Comparison of ENCODE assay signal across 1 cellular context in the genomic region with DNA sequence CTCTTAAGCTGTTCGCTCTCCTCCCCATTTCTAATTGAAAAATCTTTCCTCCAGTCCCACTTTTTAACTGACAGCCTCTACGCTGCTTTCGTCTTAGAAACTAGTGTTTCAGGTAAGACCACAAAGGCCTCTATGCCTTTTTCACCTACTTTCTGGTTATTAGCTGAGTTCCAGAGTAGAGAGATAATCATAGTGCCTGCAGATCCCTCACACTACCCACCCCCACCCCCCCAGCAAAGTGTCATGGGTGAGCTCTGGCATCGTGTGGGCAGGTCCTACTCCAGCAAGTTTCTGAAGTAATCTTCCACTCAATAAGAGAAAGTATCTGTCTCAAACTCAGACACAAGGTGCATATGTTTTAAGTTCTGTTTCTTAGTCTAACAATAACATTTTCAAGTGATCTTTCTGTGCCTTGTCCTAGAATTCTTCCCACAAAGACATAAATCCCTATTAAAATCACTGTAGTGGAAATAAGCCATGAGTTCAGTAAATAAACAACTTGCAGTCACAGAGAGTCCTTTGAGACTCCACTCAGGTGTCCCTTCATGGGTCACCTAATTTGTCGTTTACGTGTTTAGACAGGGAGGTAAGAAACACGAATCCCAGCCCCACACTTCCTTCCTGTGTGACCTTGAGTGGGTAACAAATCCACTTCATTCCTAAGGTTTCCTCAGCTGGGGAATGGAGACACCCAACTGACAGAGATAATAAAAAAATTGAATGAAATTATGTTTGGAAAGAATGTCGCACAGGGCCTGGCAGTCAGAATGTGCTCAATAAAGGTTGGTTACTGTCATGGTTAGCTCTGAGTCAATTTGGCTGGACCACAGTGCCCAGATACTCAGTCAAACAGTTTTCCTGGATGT.
A peak's percentile ranks its signal among the peaks of the same experiment; 100 is the strongest.
TF ChIP-seq lines count a peak whose summit lies in the region.

No MANE protein-coding gene starts in this region.

TF ChIP-seq in HEK293, 187 proteins besides CTCF, POLR2A, EP300 and RAD21 (continued from another document and continues in another):
- TF ChIP-seq, protein P1, sequence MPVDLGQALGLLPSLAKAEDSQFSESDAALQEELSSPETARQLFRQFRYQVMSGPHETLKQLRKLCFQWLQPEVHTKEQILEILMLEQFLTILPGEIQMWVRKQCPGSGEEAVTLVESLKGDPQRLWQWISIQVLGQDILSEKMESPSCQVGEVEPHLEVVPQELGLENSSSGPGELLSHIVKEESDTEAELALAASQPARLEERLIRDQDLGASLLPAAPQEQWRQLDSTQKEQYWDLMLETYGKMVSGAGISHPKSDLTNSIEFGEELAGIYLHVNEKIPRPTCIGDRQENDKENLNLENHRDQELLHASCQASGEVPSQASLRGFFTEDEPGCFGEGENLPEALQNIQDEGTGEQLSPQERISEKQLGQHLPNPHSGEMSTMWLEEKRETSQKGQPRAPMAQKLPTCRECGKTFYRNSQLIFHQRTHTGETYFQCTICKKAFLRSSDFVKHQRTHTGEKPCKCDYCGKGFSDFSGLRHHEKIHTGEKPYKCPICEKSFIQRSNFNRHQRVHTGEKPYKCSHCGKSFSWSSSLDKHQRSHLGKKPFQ (tag by site-specific recombination; IDR thresholded peaks at IDR 0.05): peak; percentile 53; the same call in 1 of the 2 replicates
- TF ChIP-seq ZNF341 (tag by site-specific recombination; IDR thresholded peaks at IDR 0.05; ENCODE audit: low read depth): no peak
- TF ChIP-seq, protein P2, sequence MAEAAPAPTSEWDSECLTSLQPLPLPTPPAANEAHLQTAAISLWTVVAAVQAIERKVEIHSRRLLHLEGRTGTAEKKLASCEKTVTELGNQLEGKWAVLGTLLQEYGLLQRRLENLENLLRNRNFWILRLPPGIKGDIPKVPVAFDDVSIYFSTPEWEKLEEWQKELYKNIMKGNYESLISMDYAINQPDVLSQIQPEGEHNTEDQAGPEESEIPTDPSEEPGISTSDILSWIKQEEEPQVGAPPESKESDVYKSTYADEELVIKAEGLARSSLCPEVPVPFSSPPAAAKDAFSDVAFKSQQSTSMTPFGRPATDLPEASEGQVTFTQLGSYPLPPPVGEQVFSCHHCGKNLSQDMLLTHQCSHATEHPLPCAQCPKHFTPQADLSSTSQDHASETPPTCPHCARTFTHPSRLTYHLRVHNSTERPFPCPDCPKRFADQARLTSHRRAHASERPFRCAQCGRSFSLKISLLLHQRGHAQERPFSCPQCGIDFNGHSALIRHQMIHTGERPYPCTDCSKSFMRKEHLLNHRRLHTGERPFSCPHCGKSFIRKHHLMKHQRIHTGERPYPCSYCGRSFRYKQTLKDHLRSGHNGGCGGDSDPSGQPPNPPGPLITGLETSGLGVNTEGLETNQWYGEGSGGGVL (tag by site-specific recombination; IDR thresholded peaks at IDR 0.05): peak; percentile 65
- peak; percentile 51 for TF ChIP-seq ZNF366 (tag by site-specific recombination; conservative IDR thresholded peaks at IDR 0.05)
- TF ChIP-seq HOXC10 (CRISPR knock-in tag; IDR thresholded peaks at IDR 0.05): no peak
- no peak for TF ChIP-seq ZNF174 (tag by site-specific recombination; IDR thresholded peaks at IDR 0.05)
- peak; percentile 71; the same call in 1 of the 2 replicates for TF ChIP-seq GLIS1 (tag by site-specific recombination; IDR thresholded peaks at IDR 0.05)
- no peak for TF ChIP-seq SP3 (tag by site-specific recombination; IDR thresholded peaks at IDR 0.05)
- no peak for TF ChIP-seq ZNF140 (tag by site-specific recombination; IDR thresholded peaks at IDR 0.05)
- no peak for TF ChIP-seq ZNF548 (tag by site-specific recombination; IDR thresholded peaks at IDR 0.05)
- TF ChIP-seq ZNF610 (tag by site-specific recombination; IDR thresholded peaks at IDR 0.05; ENCODE audit: borderline replicate concordance): no peak
- no peak for TF ChIP-seq ZNF221 (tag by site-specific recombination; IDR thresholded peaks at IDR 0.05; ENCODE audit: borderline replicate concordance)
- no peak for TF ChIP-seq SCRT2 (tag by site-specific recombination; IDR thresholded peaks at IDR 0.05)
- TF ChIP-seq GFI1B (tag by site-specific recombination; IDR thresholded peaks at IDR 0.05): 0 out of 2 replicates have a peak, but pooled peaks have one; percentile 20
- no peak for TF ChIP-seq EGR2 (tag by site-specific recombination; IDR thresholded peaks at IDR 0.05; ENCODE audit: low read depth)
- TF ChIP-seq ZNF670 (tag by site-specific recombination; IDR thresholded peaks at IDR 0.05; ENCODE audit: low read depth): no peak
- TF ChIP-seq ZNF843 (tag by site-specific recombination; IDR thresholded peaks at IDR 0.05): peak; percentile 74
- TF ChIP-seq ZNF664 (tag by site-specific recombination; IDR thresholded peaks at IDR 0.05): peak; percentile 69
- TF ChIP-seq ZNF830 (tag by site-specific recombination; IDR thresholded peaks at IDR 0.05; ENCODE audit: low read depth): no peak
- no peak for TF ChIP-seq ZNF555 (tag by site-specific recombination; conservative IDR thresholded peaks at IDR 0.05)
- TF ChIP-seq TRIM28 (IDR thresholded peaks at IDR 0.05; ENCODE audit: borderline replicate concordance, low read length): no peak
- peak; percentile 63; the same call in 1 of the 2 replicates for TF ChIP-seq OVOL3 (tag by site-specific recombination; IDR thresholded peaks at IDR 0.05)
- TF ChIP-seq, protein P3, sequence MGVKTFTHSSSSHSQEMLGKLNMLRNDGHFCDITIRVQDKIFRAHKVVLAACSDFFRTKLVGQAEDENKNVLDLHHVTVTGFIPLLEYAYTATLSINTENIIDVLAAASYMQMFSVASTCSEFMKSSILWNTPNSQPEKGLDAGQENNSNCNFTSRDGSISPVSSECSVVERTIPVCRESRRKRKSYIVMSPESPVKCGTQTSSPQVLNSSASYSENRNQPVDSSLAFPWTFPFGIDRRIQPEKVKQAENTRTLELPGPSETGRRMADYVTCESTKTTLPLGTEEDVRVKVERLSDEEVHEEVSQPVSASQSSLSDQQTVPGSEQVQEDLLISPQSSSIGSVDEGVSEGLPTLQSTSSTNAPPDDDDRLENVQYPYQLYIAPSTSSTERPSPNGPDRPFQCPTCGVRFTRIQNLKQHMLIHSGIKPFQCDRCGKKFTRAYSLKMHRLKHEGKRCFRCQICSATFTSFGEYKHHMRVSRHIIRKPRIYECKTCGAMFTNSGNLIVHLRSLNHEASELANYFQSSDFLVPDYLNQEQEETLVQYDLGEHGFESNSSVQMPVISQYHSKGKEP (tag by site-specific recombination; IDR thresholded peaks at IDR 0.05): 0 out of 2 replicates have a peak, but pooled peaks have one; percentile 5
- no peak for TF ChIP-seq ZNF155 (tag by site-specific recombination; IDR thresholded peaks at IDR 0.05)
- TF ChIP-seq FEZF1 (tag by site-specific recombination; IDR thresholded peaks at IDR 0.05): peak; percentile 54
- TF ChIP-seq ZNF274 (IDR thresholded peaks at IDR 0.05; ENCODE audit: low read length): no peak
- TF ChIP-seq ZNF274 (tag by site-specific recombination; IDR thresholded peaks at IDR 0.05; ENCODE audit: borderline replicate concordance): no peak
- no peak for TF ChIP-seq ZNF10 (tag by site-specific recombination; IDR thresholded peaks at IDR 0.05)
- TF ChIP-seq, protein P4, sequence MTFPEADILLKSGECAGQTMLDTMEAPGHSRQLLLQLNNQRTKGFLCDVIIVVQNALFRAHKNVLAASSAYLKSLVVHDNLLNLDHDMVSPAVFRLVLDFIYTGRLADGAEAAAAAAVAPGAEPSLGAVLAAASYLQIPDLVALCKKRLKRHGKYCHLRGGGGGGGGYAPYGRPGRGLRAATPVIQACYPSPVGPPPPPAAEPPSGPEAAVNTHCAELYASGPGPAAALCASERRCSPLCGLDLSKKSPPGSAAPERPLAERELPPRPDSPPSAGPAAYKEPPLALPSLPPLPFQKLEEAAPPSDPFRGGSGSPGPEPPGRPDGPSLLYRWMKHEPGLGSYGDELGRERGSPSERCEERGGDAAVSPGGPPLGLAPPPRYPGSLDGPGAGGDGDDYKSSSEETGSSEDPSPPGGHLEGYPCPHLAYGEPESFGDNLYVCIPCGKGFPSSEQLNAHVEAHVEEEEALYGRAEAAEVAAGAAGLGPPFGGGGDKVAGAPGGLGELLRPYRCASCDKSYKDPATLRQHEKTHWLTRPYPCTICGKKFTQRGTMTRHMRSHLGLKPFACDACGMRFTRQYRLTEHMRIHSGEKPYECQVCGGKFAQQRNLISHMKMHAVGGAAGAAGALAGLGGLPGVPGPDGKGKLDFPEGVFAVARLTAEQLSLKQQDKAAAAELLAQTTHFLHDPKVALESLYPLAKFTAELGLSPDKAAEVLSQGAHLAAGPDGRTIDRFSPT (tag by site-specific recombination; IDR thresholded peaks at IDR 0.05): peak; percentile 71
- TF ChIP-seq ZNF175 (tag by site-specific recombination; IDR thresholded peaks at IDR 0.05): no peak
- peak; percentile 60; the same call in 1 of the 2 replicates for TF ChIP-seq IKZF3 (tag by site-specific recombination; IDR thresholded peaks at IDR 0.05)
- TF ChIP-seq BCL11A (tag by site-specific recombination; IDR thresholded peaks at IDR 0.05; ENCODE audit: low read depth): 0 out of 2 replicates have a peak, but pooled peaks have one; percentile 45
- no peak for TF ChIP-seq ZNF530 (tag by site-specific recombination; IDR thresholded peaks at IDR 0.05; ENCODE audit: low read depth)
- TF ChIP-seq REPIN1 (tag by site-specific recombination; IDR thresholded peaks at IDR 0.05; ENCODE audit: low read depth): no peak
- TF ChIP-seq ZNF16 (tag by site-specific recombination; IDR thresholded peaks at IDR 0.05; ENCODE audit: low read depth): no peak
- TF ChIP-seq, protein P5, sequence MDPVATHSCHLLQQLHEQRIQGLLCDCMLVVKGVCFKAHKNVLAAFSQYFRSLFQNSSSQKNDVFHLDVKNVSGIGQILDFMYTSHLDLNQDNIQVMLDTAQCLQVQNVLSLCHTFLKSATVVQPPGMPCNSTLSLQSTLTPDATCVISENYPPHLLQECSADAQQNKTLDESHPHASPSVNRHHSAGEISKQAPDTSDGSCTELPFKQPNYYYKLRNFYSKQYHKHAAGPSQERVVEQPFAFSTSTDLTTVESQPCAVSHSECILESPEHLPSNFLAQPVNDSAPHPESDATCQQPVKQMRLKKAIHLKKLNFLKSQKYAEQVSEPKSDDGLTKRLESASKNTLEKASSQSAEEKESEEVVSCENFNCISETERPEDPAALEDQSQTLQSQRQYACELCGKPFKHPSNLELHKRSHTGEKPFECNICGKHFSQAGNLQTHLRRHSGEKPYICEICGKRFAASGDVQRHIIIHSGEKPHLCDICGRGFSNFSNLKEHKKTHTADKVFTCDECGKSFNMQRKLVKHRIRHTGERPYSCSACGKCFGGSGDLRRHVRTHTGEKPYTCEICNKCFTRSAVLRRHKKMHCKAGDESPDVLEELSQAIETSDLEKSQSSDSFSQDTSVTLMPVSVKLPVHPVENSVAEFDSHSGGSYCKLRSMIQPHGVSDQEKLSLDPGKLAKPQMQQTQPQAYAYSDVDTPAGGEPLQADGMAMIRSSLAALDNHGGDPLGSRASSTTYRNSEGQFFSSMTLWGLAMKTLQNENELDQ (tag by site-specific recombination; IDR thresholded peaks at IDR 0.05; ENCODE audit: low read depth): no peak
- TF ChIP-seq, protein P6, sequence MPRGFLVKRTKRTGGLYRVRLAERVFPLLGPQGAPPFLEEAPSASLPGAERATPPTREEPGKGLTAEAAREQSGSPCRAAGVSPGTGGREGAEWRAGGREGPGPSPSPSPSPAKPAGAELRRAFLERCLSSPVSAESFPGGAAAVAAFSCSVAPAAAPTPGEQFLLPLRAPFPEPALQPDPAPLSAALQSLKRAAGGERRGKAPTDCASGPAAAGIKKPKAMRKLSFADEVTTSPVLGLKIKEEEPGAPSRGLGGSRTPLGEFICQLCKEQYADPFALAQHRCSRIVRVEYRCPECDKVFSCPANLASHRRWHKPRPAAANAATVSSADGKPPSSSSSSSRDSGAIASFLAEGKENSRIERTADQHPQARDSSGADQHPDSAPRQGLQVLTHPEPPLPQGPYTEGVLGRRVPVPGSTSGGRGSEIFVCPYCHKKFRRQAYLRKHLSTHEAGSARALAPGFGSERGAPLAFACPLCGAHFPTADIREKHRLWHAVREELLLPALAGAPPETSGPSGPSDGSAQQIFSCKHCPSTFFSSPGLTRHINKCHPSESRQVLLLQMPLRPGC (tag by site-specific recombination; IDR thresholded peaks at IDR 0.05): peak; percentile 63
- peak; percentile 39; the same call in 1 of the 2 replicates for TF ChIP-seq WT1 (tag by site-specific recombination; IDR thresholded peaks at IDR 0.05)
- no peak for TF ChIP-seq ZNF169 (tag by site-specific recombination; IDR thresholded peaks at IDR 0.05)
- TF ChIP-seq, protein P7, sequence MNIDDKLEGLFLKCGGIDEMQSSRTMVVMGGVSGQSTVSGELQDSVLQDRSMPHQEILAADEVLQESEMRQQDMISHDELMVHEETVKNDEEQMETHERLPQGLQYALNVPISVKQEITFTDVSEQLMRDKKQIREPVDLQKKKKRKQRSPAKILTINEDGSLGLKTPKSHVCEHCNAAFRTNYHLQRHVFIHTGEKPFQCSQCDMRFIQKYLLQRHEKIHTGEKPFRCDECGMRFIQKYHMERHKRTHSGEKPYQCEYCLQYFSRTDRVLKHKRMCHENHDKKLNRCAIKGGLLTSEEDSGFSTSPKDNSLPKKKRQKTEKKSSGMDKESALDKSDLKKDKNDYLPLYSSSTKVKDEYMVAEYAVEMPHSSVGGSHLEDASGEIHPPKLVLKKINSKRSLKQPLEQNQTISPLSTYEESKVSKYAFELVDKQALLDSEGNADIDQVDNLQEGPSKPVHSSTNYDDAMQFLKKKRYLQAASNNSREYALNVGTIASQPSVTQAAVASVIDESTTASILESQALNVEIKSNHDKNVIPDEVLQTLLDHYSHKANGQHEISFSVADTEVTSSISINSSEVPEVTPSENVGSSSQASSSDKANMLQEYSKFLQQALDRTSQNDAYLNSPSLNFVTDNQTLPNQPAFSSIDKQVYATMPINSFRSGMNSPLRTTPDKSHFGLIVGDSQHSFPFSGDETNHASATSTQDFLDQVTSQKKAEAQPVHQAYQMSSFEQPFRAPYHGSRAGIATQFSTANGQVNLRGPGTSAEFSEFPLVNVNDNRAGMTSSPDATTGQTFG (tag by site-specific recombination; IDR thresholded peaks at IDR 0.05; ENCODE audit: borderline replicate concordance): no peak
- TF ChIP-seq, protein P8, sequence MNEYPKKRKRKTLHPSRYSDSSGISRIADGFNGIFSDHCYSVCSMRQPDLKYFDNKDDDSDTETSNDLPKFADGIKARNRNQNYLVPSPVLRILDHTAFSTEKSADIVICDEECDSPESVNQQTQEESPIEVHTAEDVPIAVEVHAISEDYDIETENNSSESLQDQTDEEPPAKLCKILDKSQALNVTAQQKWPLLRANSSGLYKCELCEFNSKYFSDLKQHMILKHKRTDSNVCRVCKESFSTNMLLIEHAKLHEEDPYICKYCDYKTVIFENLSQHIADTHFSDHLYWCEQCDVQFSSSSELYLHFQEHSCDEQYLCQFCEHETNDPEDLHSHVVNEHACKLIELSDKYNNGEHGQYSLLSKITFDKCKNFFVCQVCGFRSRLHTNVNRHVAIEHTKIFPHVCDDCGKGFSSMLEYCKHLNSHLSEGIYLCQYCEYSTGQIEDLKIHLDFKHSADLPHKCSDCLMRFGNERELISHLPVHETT (tag by site-specific recombination; IDR thresholded peaks at IDR 0.05): no peak
- TF ChIP-seq, protein P9, sequence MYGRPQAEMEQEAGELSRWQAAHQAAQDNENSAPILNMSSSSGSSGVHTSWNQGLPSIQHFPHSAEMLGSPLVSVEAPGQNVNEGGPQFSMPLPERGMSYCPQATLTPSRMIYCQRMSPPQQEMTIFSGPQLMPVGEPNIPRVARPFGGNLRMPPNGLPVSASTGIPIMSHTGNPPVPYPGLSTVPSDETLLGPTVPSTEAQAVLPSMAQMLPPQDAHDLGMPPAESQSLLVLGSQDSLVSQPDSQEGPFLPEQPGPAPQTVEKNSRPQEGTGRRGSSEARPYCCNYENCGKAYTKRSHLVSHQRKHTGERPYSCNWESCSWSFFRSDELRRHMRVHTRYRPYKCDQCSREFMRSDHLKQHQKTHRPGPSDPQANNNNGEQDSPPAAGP (tag by site-specific recombination; IDR thresholded peaks at IDR 0.05): no peak
